In the genomic region with DNA sequence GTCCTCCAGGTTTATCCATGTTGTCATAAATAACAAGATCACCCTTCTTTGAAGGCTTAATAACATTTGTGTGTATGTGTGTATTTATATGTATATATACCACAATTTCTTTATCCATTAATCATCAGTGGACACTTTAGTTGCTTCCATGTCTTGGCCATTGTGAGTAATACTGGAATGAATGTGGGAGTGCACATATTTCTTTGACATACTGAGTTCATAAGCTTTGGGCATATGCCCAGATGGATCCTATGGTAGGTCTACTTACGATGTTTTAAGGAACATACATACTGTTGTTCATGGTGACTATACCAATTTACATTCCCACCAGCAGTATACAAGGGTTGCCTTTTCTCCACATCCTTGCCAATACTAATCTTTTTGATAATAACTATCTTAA, we compare ENCODE assay signal across 7 cellular contexts.
A peak's percentile ranks its signal among the peaks of the same experiment; 100 is the strongest.
DNase-seq lines count a peak whose midpoint lies in the region; ATAC-seq and TF ChIP-seq lines count a peak whose summit lies in the region.
"Not testable (repeated sequence)": the region's sequence is repeated elsewhere in the genome, so short reads cannot be mapped to it uniquely, and the experiment has no call there.

No MANE protein-coding gene starts in this region.

- ATAC-seq in PC-3 = peak; percentile 37; the same call in 1 of the 2 replicates

- not testable (repeated sequence) for H3K9me3 ChIP-seq in PC-3 (ENCODE audit: low read length)

- not testable (repeated sequence) for H3F3A ChIP-seq in PC-3 (ENCODE audit: low read length, unreplicated experiment)

- intact Hi-C loops in PC-3 (cut with micrococcal nuclease) = not testable (repeated sequence)

- not testable (repeated sequence) for H2AFZ ChIP-seq in PC-3 (ENCODE audit: low read length)

- not testable (repeated sequence) for H3K4me3 ChIP-seq in PC-3 (ENCODE audit: low read length); choroid plexus epithelial cell (ENCODE audit: low read depth, low read length); fibroblast of pulmonary artery (replicated peaks; ENCODE audit: low read depth, low read length)

- not testable (repeated sequence) for TF ChIP-seq CTCF in PC-3 (conservative IDR thresholded peaks at IDR 0.05; ENCODE audit: low read depth, low read length); choroid plexus epithelial cell (conservative IDR thresholded peaks at IDR 0.05; ENCODE audit: low read depth, low read length); fibroblast of pulmonary artery (IDR thresholded peaks at IDR 0.05; ENCODE audit: low read length, missing control alignments)

- H3K27me3 ChIP-seq in PC-3 (ENCODE audit: low read length) = not testable (repeated sequence)

- 0 out of 2 replicates have a peak overlapping the region, but pooled peaks have one; percentile 1 for H3K27ac ChIP-seq in PC-3 (ENCODE audit: low read length)

- H4K20me1 ChIP-seq in PC-3 (ENCODE audit: low read length) = not testable (repeated sequence)

- not testable (repeated sequence) for H3K4me2 ChIP-seq in PC-3 (ENCODE audit: low read length)

- not testable (repeated sequence) for H3K36me3 ChIP-seq in PC-3 (ENCODE audit: low read depth, low read length)

- H3K4me1 ChIP-seq in PC-3 (ENCODE audit: insufficient read depth, low read length) = not testable (repeated sequence)

- DNase-seq in ELR (ENCODE audit: low read depth) (peak; percentile 84), HS-5 (ENCODE audit: low read depth) (peak; percentile 85), PC-3 (peak; percentile 78), amniotic epithelial cell (ENCODE audit: low read depth) (peak; percentile 86), choroid plexus epithelial cell (ENCODE audit: low read depth) (peak; percentile 78), fibroblast of pulmonary artery (ENCODE audit: low read depth) (peak; percentile 74), non-pigmented ciliary epithelial cell (ENCODE audit: low read depth) (peak; percentile 73)

- not testable (repeated sequence) for H3K79me2 ChIP-seq in PC-3 (ENCODE audit: low read length)

- BruUV-seq in PC-3 (replicated peaks; lab: Mats Ljungman, UMichigan) = not testable (repeated sequence)

- CTCF ChIA-PET in PC-3 (lab: Charles Lee) = not testable (repeated sequence)

- POLR2A ChIA-PET in PC-3 (lab: Charles Lee; ENCODE audit: unreplicated experiment) = not testable (repeated sequence)

- not testable (repeated sequence) for H3K9ac ChIP-seq in PC-3 (ENCODE audit: low read length)

- not testable (repeated sequence) for H3K9me2 ChIP-seq in PC-3 (replicated peaks; ENCODE audit: low read length)
